ENCODE assay signal across 1 cellular context in the genomic region with DNA sequence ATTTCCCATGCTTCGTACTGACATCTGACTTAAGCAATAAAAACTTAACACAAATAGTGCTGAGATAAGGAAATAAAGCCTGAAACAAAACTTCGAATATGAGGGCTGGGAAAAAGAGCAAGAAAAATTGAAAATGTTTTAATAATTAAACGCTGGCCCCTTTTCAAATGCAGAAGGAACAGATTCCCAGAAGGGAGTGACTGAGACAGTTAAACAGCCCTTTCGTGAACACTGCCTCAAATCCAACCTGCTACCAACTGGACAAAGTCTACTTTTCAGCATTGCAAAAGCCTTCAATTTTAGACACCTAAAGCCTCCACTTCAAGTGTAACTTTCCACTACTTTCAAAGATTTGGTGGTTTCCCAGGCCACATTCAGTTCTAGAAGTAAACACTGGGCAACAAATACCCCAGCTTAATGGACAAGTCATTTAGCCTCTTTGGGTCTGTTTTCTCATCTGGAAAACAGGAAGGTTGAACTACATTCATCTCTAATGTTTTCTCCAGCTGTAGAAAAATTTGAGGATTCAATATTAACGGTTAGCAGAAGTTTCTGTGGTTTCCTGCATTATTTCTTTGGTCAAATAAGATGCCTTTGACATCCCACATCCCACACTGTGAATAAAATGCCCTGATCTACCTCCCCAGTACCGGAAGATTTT.
A peak's percentile ranks its signal among the peaks of the same experiment; 100 is the strongest.
TF ChIP-seq lines count a peak whose summit lies in the region.

No MANE protein-coding gene starts in this region.

TF ChIP-seq in HepG2, 621 proteins besides CTCF, POLR2A, EP300 and RAD21 (continued from another document and continues in another):
- TF ChIP-seq, protein P1, sequence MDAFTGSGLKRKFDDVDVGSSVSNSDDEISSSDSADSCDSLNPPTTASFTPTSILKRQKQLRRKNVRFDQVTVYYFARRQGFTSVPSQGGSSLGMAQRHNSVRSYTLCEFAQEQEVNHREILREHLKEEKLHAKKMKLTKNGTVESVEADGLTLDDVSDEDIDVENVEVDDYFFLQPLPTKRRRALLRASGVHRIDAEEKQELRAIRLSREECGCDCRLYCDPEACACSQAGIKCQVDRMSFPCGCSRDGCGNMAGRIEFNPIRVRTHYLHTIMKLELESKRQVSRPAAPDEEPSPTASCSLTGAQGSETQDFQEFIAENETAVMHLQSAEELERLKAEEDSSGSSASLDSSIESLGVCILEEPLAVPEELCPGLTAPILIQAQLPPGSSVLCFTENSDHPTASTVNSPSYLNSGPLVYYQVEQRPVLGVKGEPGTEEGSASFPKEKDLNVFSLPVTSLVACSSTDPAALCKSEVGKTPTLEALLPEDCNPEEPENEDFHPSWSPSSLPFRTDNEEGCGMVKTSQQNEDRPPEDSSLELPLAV (CRISPR knock-in tag; conservative IDR thresholded peaks at IDR 0.05; ENCODE audit: low read depth): no peak
- no peak for TF ChIP-seq PITX1 (CRISPR knock-in tag; IDR thresholded peaks at IDR 0.05)
- TF ChIP-seq ZNF552 (CRISPR knock-in tag; IDR thresholded peaks at IDR 0.05; ENCODE audit: borderline replicate concordance): no peak
- TF ChIP-seq HNRNPL (IDR thresholded peaks at IDR 0.05; ENCODE audit: low read depth, low read length): no peak
- no peak for TF ChIP-seq PCBP2 (optimal IDR thresholded peaks at IDR 0.05; ENCODE audit: low read depth, low read length, poor library complexity, severe bottlenecking)
- TF ChIP-seq ZNF557 (CRISPR knock-in tag; IDR thresholded peaks at IDR 0.05): no peak
- TF ChIP-seq, protein P2, sequence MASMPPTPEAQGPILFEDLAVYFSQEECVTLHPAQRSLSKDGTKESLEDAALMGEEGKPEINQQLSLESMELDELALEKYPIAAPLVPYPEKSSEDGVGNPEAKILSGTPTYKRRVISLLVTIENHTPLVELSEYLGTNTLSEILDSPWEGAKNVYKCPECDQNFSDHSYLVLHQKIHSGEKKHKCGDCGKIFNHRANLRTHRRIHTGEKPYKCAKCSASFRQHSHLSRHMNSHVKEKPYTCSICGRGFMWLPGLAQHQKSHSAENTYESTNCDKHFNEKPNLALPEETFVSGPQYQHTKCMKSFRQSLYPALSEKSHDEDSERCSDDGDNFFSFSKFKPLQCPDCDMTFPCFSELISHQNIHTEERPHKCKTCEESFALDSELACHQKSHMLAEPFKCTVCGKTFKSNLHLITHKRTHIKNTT (CRISPR knock-in tag; IDR thresholded peaks at IDR 0.05): no peak
- TF ChIP-seq, protein P3, sequence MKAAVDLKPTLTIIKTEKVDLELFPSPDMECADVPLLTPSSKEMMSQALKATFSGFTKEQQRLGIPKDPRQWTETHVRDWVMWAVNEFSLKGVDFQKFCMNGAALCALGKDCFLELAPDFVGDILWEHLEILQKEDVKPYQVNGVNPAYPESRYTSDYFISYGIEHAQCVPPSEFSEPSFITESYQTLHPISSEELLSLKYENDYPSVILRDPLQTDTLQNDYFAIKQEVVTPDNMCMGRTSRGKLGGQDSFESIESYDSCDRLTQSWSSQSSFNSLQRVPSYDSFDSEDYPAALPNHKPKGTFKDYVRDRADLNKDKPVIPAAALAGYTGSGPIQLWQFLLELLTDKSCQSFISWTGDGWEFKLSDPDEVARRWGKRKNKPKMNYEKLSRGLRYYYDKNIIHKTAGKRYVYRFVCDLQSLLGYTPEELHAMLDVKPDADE (CRISPR knock-in tag; IDR thresholded peaks at IDR 0.05): no peak
- TF ChIP-seq, protein P4, sequence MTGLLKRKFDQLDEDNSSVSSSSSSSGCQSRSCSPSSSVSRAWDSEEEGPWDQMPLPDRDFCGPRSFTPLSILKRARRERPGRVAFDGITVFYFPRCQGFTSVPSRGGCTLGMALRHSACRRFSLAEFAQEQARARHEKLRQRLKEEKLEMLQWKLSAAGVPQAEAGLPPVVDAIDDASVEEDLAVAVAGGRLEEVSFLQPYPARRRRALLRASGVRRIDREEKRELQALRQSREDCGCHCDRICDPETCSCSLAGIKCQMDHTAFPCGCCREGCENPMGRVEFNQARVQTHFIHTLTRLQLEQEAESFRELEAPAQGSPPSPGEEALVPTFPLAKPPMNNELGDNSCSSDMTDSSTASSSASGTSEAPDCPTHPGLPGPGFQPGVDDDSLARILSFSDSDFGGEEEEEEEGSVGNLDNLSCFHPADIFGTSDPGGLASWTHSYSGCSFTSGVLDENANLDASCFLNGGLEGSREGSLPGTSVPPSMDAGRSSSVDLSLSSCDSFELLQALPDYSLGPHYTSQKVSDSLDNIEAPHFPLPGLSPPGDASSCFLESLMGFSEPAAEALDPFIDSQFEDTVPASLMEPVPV (CRISPR knock-in tag; IDR thresholded peaks at IDR 0.05): no peak
- 0 out of 2 replicates have a peak, but pooled peaks have one; percentile 61 for TF ChIP-seq HOXA5 (CRISPR knock-in tag; IDR thresholded peaks at IDR 0.05)
- no peak for TF ChIP-seq ELF4 (CRISPR knock-in tag; IDR thresholded peaks at IDR 0.05; ENCODE audit: borderline replicate concordance)
- no peak for TF ChIP-seq ZMYM2 (CRISPR knock-in tag; IDR thresholded peaks at IDR 0.05)
- TF ChIP-seq, protein P5, sequence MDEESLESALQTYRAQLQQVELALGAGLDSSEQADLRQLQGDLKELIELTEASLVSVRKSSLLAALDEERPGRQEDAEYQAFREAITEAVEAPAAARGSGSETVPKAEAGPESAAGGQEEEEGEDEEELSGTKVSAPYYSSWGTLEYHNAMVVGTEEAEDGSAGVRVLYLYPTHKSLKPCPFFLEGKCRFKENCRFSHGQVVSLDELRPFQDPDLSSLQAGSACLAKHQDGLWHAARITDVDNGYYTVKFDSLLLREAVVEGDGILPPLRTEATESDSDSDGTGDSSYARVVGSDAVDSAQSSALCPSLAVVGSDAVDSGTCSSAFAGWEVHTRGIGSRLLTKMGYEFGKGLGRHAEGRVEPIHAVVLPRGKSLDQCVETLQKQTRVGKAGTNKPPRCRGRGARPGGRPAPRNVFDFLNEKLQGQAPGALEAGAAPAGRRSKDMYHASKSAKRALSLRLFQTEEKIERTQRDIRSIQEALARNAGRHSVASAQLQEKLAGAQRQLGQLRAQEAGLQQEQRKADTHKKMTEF (CRISPR knock-in tag; IDR thresholded peaks at IDR 0.05): peak; percentile 26; the same call in 1 of the 2 replicates
- TF ChIP-seq, protein P6, sequence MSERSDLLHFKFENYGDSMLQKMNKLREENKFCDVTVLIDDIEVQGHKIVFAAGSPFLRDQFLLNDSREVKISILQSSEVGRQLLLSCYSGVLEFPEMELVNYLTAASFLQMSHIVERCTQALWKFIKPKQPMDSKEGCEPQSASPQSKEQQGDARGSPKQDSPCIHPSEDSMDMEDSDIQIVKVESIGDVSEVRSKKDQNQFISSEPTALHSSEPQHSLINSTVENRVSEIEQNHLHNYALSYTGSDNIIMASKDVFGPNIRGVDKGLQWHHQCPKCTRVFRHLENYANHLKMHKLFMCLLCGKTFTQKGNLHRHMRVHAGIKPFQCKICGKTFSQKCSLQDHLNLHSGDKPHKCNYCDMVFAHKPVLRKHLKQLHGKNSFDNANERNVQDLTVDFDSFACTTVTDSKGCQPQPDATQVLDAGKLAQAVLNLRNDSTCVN (CRISPR knock-in tag; IDR thresholded peaks at IDR 0.05; ENCODE audit: borderline replicate concordance): peak; percentile 93
- TF ChIP-seq, protein P7, sequence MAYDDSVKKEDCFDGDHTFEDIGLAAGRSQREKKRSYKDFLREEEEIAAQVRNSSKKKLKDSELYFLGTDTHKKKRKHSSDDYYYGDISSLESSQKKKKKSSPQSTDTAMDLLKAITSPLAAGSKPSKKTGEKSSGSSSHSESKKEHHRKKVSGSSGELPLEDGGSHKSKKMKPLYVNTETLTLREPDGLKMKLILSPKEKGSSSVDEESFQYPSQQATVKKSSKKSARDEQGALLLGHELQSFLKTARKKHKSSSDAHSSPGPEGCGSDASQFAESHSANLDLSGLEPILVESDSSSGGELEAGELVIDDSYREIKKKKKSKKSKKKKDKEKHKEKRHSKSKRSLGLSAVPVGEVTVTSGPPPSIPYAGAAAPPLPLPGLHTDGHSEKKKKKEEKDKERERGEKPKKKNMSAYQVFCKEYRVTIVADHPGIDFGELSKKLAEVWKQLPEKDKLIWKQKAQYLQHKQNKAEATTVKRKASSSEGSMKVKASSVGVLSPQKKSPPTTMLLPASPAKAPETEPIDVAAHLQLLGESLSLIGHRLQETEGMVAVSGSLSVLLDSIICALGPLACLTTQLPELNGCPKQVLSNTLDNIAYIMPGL (CRISPR knock-in tag; IDR thresholded peaks at IDR 0.05; ENCODE audit: borderline replicate concordance in 1 of 2, low read depth in 1 of 2): 0 out of 4 replicates have a peak, but pooled peaks of 1 of the 2 experiments have one; percentile 10
- TF ChIP-seq ERF (CRISPR knock-in tag; IDR thresholded peaks at IDR 0.05): peak; percentile 24; the same call in 1 of the 2 replicates
- TF ChIP-seq, protein P8, sequence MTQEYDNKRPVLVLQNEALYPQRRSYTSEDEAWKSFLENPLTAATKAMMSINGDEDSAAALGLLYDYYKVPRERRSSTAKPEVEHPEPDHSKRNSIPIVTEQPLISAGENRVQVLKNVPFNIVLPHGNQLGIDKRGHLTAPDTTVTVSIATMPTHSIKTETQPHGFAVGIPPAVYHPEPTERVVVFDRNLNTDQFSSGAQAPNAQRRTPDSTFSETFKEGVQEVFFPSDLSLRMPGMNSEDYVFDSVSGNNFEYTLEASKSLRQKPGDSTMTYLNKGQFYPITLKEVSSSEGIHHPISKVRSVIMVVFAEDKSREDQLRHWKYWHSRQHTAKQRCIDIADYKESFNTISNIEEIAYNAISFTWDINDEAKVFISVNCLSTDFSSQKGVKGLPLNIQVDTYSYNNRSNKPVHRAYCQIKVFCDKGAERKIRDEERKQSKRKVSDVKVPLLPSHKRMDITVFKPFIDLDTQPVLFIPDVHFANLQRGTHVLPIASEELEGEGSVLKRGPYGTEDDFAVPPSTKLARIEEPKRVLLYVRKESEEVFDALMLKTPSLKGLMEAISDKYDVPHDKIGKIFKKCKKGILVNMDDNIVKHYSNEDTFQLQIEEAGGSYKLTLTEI (CRISPR knock-in tag; conservative IDR thresholded peaks at IDR 0.05): no peak
- TF ChIP-seq HNF4G (IDR thresholded peaks at IDR 0.05; ENCODE audit: borderline replicate concordance, low read depth, low read length): peak; percentile 76
- no peak for TF ChIP-seq HNF4G (CRISPR knock-in tag; IDR thresholded peaks at IDR 0.05; ENCODE audit: borderline replicate concordance, low read depth)
- 0 out of 2 replicates have a peak, but pooled peaks have one; percentile 51 for TF ChIP-seq WIZ (CRISPR knock-in tag; IDR thresholded peaks at IDR 0.05)
- no peak for TF ChIP-seq KLF6 (CRISPR knock-in tag; IDR thresholded peaks at IDR 0.05)
- no peak for TF ChIP-seq ZNF501 (CRISPR knock-in tag; IDR thresholded peaks at IDR 0.05)
- TF ChIP-seq RBFOX2 (IDR thresholded peaks at IDR 0.05; ENCODE audit: low read depth, low read length): no peak
- TF ChIP-seq HDAC1 (CRISPR knock-in tag; IDR thresholded peaks at IDR 0.05): peak; percentile 37; the same call in 1 of the 2 replicates
- TF ChIP-seq, protein P9, sequence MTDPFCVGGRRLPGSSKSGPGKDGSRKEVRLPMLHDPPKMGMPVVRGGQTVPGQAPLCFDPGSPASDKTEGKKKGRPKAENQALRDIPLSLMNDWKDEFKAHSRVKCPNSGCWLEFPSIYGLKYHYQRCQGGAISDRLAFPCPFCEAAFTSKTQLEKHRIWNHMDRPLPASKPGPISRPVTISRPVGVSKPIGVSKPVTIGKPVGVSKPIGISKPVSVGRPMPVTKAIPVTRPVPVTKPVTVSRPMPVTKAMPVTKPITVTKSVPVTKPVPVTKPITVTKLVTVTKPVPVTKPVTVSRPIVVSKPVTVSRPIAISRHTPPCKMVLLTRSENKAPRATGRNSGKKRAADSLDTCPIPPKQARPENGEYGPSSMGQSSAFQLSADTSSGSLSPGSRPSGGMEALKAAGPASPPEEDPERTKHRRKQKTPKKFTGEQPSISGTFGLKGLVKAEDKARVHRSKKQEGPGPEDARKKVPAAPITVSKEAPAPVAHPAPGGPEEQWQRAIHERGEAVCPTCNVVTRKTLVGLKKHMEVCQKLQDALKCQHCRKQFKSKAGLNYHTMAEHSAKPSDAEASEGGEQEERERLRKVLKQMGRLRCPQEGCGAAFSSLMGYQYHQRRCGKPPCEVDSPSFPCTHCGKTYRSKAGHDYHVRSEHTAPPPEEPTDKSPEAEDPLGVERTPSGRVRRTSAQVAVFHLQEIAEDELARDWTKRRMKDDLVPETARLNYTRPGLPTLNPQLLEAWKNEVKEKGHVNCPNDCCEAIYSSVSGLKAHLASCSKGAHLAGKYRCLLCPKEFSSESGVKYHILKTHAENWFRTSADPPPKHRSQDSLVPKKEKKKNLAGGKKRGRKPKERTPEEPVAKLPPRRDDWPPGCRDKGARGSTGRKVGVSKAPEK (CRISPR knock-in tag; IDR thresholded peaks at IDR 0.05; ENCODE audit: borderline replicate concordance): no peak
- no peak for TF ChIP-seq HHEX (CRISPR knock-in tag; IDR thresholded peaks at IDR 0.05)
- no peak for TF ChIP-seq HNRNPLL (IDR thresholded peaks at IDR 0.05; ENCODE audit: low read depth, low read length, poor library complexity, severe bottlenecking)
- no peak for TF ChIP-seq CBFB (CRISPR knock-in tag; IDR thresholded peaks at IDR 0.05)
- TF ChIP-seq HOXA7 (CRISPR knock-in tag; IDR thresholded peaks at IDR 0.05): no peak
- no peak for TF ChIP-seq AKAP8 (CRISPR knock-in tag; IDR thresholded peaks at IDR 0.05)
- TF ChIP-seq TAF1 (CRISPR knock-in tag; IDR thresholded peaks at IDR 0.05): no peak
- TF ChIP-seq CEBPB (IDR thresholded peaks at IDR 0.05; ENCODE audit: borderline replicate concordance, low read depth, low read length): peak; percentile 39; the same call in 1 of the 2 replicates
- 0 out of 2 replicates have a peak, but pooled peaks have one; percentile 33 for TF ChIP-seq MAFF (IDR thresholded peaks at IDR 0.05; ENCODE audit: low read depth, low read length)
- TF ChIP-seq SOX5 (CRISPR knock-in tag; IDR thresholded peaks at IDR 0.05; ENCODE audit: borderline replicate concordance): peak; percentile 23; the same call in 1 of the 2 replicates
- TF ChIP-seq SOX13 (IDR thresholded peaks at IDR 0.05): no peak
- peak in 1 of 2 experiments; percentile 56; a peak in 1 of 4 replicates for TF ChIP-seq SOX13 (CRISPR knock-in tag; conservative IDR thresholded peaks at IDR 0.05 in 1 of 2, IDR thresholded peaks at IDR 0.05 in 1 of 2)
- TF ChIP-seq TEAD2 (CRISPR knock-in tag; IDR thresholded peaks at IDR 0.05): no peak
- TF ChIP-seq ZNF264 (CRISPR knock-in tag; IDR thresholded peaks at IDR 0.05): 0 out of 2 replicates have a peak, but pooled peaks have one; percentile 24
- TF ChIP-seq, protein P10, sequence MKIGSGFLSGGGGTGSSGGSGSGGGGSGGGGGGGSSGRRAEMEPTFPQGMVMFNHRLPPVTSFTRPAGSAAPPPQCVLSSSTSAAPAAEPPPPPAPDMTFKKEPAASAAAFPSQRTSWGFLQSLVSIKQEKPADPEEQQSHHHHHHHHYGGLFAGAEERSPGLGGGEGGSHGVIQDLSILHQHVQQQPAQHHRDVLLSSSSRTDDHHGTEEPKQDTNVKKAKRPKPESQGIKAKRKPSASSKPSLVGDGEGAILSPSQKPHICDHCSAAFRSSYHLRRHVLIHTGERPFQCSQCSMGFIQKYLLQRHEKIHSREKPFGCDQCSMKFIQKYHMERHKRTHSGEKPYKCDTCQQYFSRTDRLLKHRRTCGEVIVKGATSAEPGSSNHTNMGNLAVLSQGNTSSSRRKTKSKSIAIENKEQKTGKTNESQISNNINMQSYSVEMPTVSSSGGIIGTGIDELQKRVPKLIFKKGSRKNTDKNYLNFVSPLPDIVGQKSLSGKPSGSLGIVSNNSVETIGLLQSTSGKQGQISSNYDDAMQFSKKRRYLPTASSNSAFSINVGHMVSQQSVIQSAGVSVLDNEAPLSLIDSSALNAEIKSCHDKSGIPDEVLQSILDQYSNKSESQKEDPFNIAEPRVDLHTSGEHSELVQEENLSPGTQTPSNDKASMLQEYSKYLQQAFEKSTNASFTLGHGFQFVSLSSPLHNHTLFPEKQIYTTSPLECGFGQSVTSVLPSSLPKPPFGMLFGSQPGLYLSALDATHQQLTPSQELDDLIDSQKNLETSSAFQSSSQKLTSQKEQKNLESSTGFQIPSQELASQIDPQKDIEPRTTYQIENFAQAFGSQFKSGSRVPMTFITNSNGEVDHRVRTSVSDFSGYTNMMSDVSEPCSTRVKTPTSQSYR (CRISPR knock-in tag; IDR thresholded peaks at IDR 0.05; ENCODE audit: borderline replicate concordance): no peak
- 0 out of 2 replicates have a peak, but pooled peaks have one; percentile 24 for TF ChIP-seq ZFY (CRISPR knock-in tag; IDR thresholded peaks at IDR 0.05)
- TF ChIP-seq ZNF180 (CRISPR knock-in tag; IDR thresholded peaks at IDR 0.05; ENCODE audit: borderline replicate concordance, low read depth): no peak
